1 cellular context compared by ENCODE assay signal in the genomic region with DNA sequence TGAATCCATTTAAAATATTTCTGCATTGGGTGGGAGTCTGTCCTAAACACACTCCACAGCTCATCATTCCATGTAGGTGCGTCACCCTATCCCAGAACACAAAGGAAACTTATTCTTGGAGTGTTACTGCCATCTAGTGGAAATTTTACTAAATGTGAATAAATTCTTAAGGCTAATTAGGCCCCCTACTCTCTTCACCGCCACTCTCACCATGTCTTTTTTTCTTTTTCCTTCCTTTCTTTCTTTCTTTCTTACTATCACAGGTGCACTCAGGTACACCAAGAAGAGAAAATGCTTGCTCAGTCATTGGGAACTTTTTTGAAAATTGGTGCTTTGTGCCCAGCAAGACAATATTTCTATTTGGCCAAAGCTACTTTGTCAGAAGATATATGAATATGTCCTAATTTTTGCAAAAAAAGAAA.
TF ChIP-seq lines count a peak whose summit lies in the region.

No MANE protein-coding gene starts in this region.

TF ChIP-seq in K562, 482 proteins besides CTCF, POLR2A, EP300 and RAD21 (continued from another document):
- TF ChIP-seq REST (CRISPR knock-in tag; IDR thresholded peaks at IDR 0.05; ENCODE audit: low read depth) (no peak), BMI1 (IDR thresholded peaks at IDR 0.05; ENCODE audit: low read length) (no peak), ZNF143 (CRISPR knock-in tag; IDR thresholded peaks at IDR 0.05) (no peak), JUN (IDR thresholded peaks at IDR 0.05; ENCODE audit: borderline replicate concordance, low read depth, low read length) (peak; percentile 74; the same call in 1 of the 2 replicates), JUN (CRISPR knock-in tag; IDR thresholded peaks at IDR 0.05; ENCODE audit: borderline replicate concordance) (no peak), ZNF512 (tag; IDR thresholded peaks at IDR 0.05) (peak; percentile 38; the same call in 1 of the 2 replicates), CC2D1A (IDR thresholded peaks at IDR 0.05) (0 out of 2 replicates have a peak, but pooled peaks have one; percentile 29), ZC3H4 (CRISPR knock-in tag; IDR thresholded peaks at IDR 0.05; ENCODE audit: borderline replicate concordance) (no peak), ZBTB34 (CRISPR knock-in tag; IDR thresholded peaks at IDR 0.05) (no peak), ATF3 (IDR thresholded peaks at IDR 0.05) (peak; percentile 85), ATF3 (CRISPR knock-in tag; conservative IDR thresholded peaks at IDR 0.05) (no peak), SRSF1 (IDR thresholded peaks at IDR 0.05; ENCODE audit: low read depth, low read length) (no peak), DEAF1 (CRISPR knock-in tag; IDR thresholded peaks at IDR 0.05) (peak; percentile 55; the same call in 1 of the 2 replicates), ZNF561 (CRISPR knock-in tag; conservative IDR thresholded peaks at IDR 0.05) (no peak), ZBTB8A (IDR thresholded peaks at IDR 0.05; ENCODE audit: partially characterized antibody) (no peak), TCF15 (CRISPR knock-in tag; IDR thresholded peaks at IDR 0.05) (no peak), JUND (IDR thresholded peaks at IDR 0.05; ENCODE audit: borderline replicate concordance, low read depth, low read length) (peak; percentile 74), JUND (tag; IDR thresholded peaks at IDR 0.05; ENCODE audit: borderline replicate concordance, low read depth, low read length) (peak; percentile 88), ZNF253 (CRISPR knock-in tag; conservative IDR thresholded peaks at IDR 0.05) (no peak), UBTF (IDR thresholded peaks at IDR 0.05; ENCODE audit: borderline replicate concordance in 1 of 2, low read depth in 2 of 2, low read length in 2 of 2) (no peak), ZNF282 (CRISPR knock-in tag; IDR thresholded peaks at IDR 0.05) (no peak), FOSL1 (tag; conservative IDR thresholded peaks at IDR 0.05) (peak; percentile 83), PHB (CRISPR knock-in tag; IDR thresholded peaks at IDR 0.05) (no peak), NR2F6 (CRISPR knock-in tag; IDR thresholded peaks at IDR 0.05) (no peak), SMC3 (conservative IDR thresholded peaks at IDR 0.05; ENCODE audit: insufficient read depth, low read depth, low read length) (peak; percentile 4; the same call in 1 of the 2 replicates), CBFA2T2 (conservative IDR thresholded peaks at IDR 0.05) (no peak)
- TF ChIP-seq, protein P1, sequence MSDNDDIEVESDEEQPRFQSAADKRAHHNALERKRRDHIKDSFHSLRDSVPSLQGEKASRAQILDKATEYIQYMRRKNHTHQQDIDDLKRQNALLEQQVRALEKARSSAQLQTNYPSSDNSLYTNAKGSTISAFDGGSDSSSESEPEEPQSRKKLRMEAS (CRISPR knock-in tag; IDR thresholded peaks at IDR 0.05): no peak
